In the genomic region with DNA sequence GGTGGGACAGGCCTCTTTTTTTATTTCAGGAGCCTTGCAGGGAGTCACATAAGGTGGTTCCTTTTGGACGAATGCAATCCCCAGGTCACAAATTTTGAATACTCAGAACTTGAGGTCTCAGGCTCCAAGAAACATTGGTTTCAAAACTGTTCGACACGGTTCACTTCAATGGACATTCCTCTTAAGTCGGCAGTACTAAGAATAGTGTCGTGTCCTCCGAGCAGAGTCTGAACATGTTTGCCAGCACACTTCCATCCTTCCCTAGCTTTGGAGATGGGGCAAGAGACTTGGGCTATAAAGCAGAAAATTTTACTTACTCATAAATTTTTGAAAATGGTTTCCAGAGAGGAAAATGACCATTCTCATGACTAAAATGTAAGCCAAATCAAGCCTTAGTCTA, we compare ENCODE assay signal across 23 cellular contexts.
"Had no signal": no experiment of that assay in that cellular context is flagged by ENCODE, and none has a peak within 500 bp of the region (broad histone marks: within the 10 kb centered on the region; RNA-seq: fewer than 3 reads in every experiment).

No MANE protein-coding gene starts in this region.

- H3K4me3 Mint-ChIP-seq: naive thymus-derived CD4-positive, alpha-beta T cell; natural killer cell treated with Interleukin-12 subunit alpha and Interleukin-12 subunit beta and Interleukin-15 and Interleukin-18, amount 100 ng/mL, for 72 hours; neural crest cell; stimulated activated effector memory CD8-positive, alpha-beta T cell treated with anti-CD3 and anti-CD28 coated beads, Interleukin-12 subunit alpha, Interleukin-12 subunit beta, amount 100 ng/mL, for 72 hours; stimulated activated naive CD8-positive, alpha-beta T cell treated with anti-CD3 and anti-CD28 coated beads, Interleukin-15, Interleukin-2, amounts not matched to agents 100 ng/mL and 50 ng/mL, for 24 hours; type B pancreatic cell had no signal

- H3K27me3 ChIP-seq: heart right ventricle, hepatocyte, pancreas, right atrium auricular region, tibial nerve had no signal

- H3K4me3 ChIP-seq: heart right ventricle, hepatocyte, left ventricle myocardium inferior, lung, mucosa of descending colon, pancreas, psoas muscle, right atrium auricular region, tibial nerve had no signal

- H3K9me3 ChIP-seq: heart right ventricle, left ventricle myocardium inferior, mucosa of descending colon, pancreas, psoas muscle, right atrium auricular region, tibial nerve had no signal

- H3K27me3 Mint-ChIP-seq: type B pancreatic cell had no signal

- H3K9me3 Mint-ChIP-seq: natural killer cell treated with Interleukin-12 subunit alpha and Interleukin-12 subunit beta and Interleukin-15 and Interleukin-18, amount 100 ng/mL, for 72 hours; neural crest cell; stimulated activated effector memory CD8-positive, alpha-beta T cell treated with anti-CD3 and anti-CD28 coated beads, Interleukin-12 subunit alpha, Interleukin-12 subunit beta, amount 100 ng/mL, for 72 hours; stimulated activated naive CD8-positive, alpha-beta T cell treated with anti-CD3 and anti-CD28 coated beads, Interleukin-15, Interleukin-2, amounts not matched to agents 100 ng/mL and 50 ng/mL, for 24 hours had no signal

- H3K36me3 ChIP-seq: heart right ventricle, left ventricle myocardium inferior, pancreas, right atrium auricular region, tibial nerve had no signal

- H3K4me1 ChIP-seq: left ventricle myocardium inferior, pancreas, psoas muscle, right atrium auricular region had no signal

- H3K79me2 ChIP-seq: hepatocyte had no signal

- H3K27ac ChIP-seq: heart right ventricle, hepatocyte, left ventricle myocardium inferior, pancreas, psoas muscle, right atrium auricular region had no signal

- DNase-seq: heart right ventricle; islet precursor cell; left ventricle myocardium inferior; midbrain; naive thymus-derived CD4-positive, alpha-beta T cell; nucleus accumbens; pancreas; psoas muscle; stimulated activated CD4-positive, alpha-beta T cell treated with anti-CD3 and anti-CD28 coated beads, Interleukin-12 subunit alpha, Interleukin-12 subunit beta, amount 100 ng/mL, for 4 hours; stimulated activated CD4-positive, alpha-beta T cell treated with anti-CD3 and anti-CD28 coated beads, Interleukin-15, amount 100 ng/mL, for 24 hours; stimulated activated CD4-positive, alpha-beta T cell treated with anti-CD3 and anti-CD28 coated beads, Interleukin-2, amount 100 ng/mL, for 24 hours; stimulated activated CD4-positive, alpha-beta T cell treated with anti-CD3 and anti-CD28 coated beads, Interleukin-4, amount 100 ng/mL, for 24 hours; stimulated activated naive CD4-positive, alpha-beta T cell had no signal

- H2AFZ ChIP-seq: hepatocyte had no signal

- ATAC-seq: heart right ventricle; mucosa of descending colon; naive thymus-derived CD4-positive, alpha-beta T cell; natural killer cell treated with Interleukin-12 subunit alpha and Interleukin-12 subunit beta and Interleukin-15 and Interleukin-18, amount 100 ng/mL, for 72 hours; pancreas; stimulated activated effector memory CD8-positive, alpha-beta T cell treated with anti-CD3 and anti-CD28 coated beads, Interleukin-12 subunit alpha, Interleukin-12 subunit beta, amount 100 ng/mL, for 72 hours had no signal

- H3K36me3 Mint-ChIP-seq: naive thymus-derived CD4-positive, alpha-beta T cell; natural killer cell treated with Interleukin-12 subunit alpha and Interleukin-12 subunit beta and Interleukin-15 and Interleukin-18, amount 100 ng/mL, for 72 hours; stimulated activated effector memory CD8-positive, alpha-beta T cell treated with anti-CD3 and anti-CD28 coated beads, Interleukin-12 subunit alpha, Interleukin-12 subunit beta, amount 100 ng/mL, for 72 hours; type B pancreatic cell had no signal

- H3K4me2 ChIP-seq: hepatocyte had no signal

- H3K4me1 Mint-ChIP-seq: naive thymus-derived CD4-positive, alpha-beta T cell; stimulated activated effector memory CD8-positive, alpha-beta T cell treated with anti-CD3 and anti-CD28 coated beads, Interleukin-12 subunit alpha, Interleukin-12 subunit beta, amount 100 ng/mL, for 72 hours had no signal
